ENCODE assay signal across 12 cellular contexts in the genomic region with DNA sequence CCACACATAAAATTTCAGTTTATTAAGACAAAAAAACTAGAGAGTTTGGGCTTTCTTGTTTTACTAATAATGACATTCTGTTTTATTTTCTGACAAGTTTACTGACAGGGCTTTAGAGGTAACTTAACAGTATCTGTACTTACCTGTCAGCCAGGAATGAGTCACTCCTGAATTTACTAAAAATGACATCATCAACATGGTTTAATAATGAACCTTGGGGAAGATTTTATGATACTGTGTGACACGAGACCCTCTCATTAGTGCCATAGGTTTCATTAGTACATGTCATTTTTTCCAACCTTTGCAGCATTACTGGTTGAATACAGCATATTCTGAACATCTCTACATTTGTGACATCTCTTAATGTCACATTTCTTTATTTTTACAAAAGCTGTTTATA.
DNase-seq lines count a peak whose midpoint lies in the region; ATAC-seq and TF ChIP-seq lines count a peak whose summit lies in the region.
"Had no signal": no experiment of that assay in that cellular context is flagged by ENCODE, and none has a peak within 500 bp of the region (broad histone marks: within the 10 kb centered on the region; RNA-seq: fewer than 3 reads in every experiment).

No MANE protein-coding gene starts in this region.

- peak; percentile 39 for ATAC-seq in activated CD8-positive, alpha-beta T cell treated with anti-CD3 and anti-CD28 coated beads for 36 hours
- ATAC-seq in activated CD8-positive, alpha-beta T cell treated with anti-CD3 and anti-CD28 coated beads, Interleukin-2, amount 10 ng/mL, durations not matched to agents 7 days and 5 days, result no peak
- peak; percentile 63 for ATAC-seq in HG02884 (IDR thresholded peaks at IDR 0.05; ENCODE audit: unreplicated experiment)
- ATAC-seq in stimulated activated naive CD8-positive, alpha-beta T cell treated with anti-CD3 and anti-CD28 coated beads, Interleukin-15, Interleukin-2, amounts not matched to agents 100 U/mL and 50 U/mL, for 24 hours, result peak; percentile 40
- ATAC-seq: naive thymus-derived CD8-positive, alpha-beta T cell had no signal

- no peak overlapping the region for H3K4me3 Mint-ChIP-seq in activated CD8-positive, alpha-beta T cell treated with anti-CD3 and anti-CD28 coated beads for 36 hours
- no peak overlapping the region for H3K4me3 Mint-ChIP-seq in activated CD8-positive, alpha-beta T cell treated with anti-CD3 and anti-CD28 coated beads, Interleukin-2, amount 10 ng/mL, durations not matched to agents 7 days and 5 days
- H3K4me3 Mint-ChIP-seq in CD8-positive, alpha-beta memory T cell, result no peak overlapping the region
- H3K4me3 Mint-ChIP-seq: naive thymus-derived CD8-positive, alpha-beta T cell had no signal

- no peak overlapping the region for H3K27ac ChIP-seq in RWPE1
- H3K27ac ChIP-seq in CD8-positive, alpha-beta memory T cell (ENCODE audit: low read depth, low read length), result no peak overlapping the region
- H3K27ac ChIP-seq: adrenal gland had no signal

- intact Hi-C loops in activated CD8-positive, alpha-beta T cell treated with anti-CD3 and anti-CD28 coated beads for 36 hours (cut with micrococcal nuclease), result no loop called here
- intact Hi-C loops in posterior cingulate gyrus (cut with DNase I), result no loop called here

- H3K27me3 Mint-ChIP-seq in activated CD8-positive, alpha-beta T cell treated with anti-CD3 and anti-CD28 coated beads for 36 hours, result no peaks in the 10 kb centered on the region
- H3K27me3 Mint-ChIP-seq in activated CD8-positive, alpha-beta T cell treated with anti-CD3 and anti-CD28 coated beads, Interleukin-2, amount 10 ng/mL, durations not matched to agents 7 days and 5 days (ENCODE audit: low read depth), result no peaks in the 10 kb centered on the region
- H3K27me3 Mint-ChIP-seq in CD8-positive, alpha-beta memory T cell, result no peaks in the 10 kb centered on the region
- H3K27me3 Mint-ChIP-seq: naive thymus-derived CD8-positive, alpha-beta T cell had no signal

- no peaks in the 10 kb centered on the region for H3K36me3 Mint-ChIP-seq in activated CD8-positive, alpha-beta T cell treated with anti-CD3 and anti-CD28 coated beads for 36 hours (ENCODE audit: low read depth)
- H3K36me3 Mint-ChIP-seq in activated CD8-positive, alpha-beta T cell treated with anti-CD3 and anti-CD28 coated beads, Interleukin-2, amount 10 ng/mL, durations not matched to agents 7 days and 5 days (ENCODE audit: low read depth), result no peaks in the 10 kb centered on the region
- H3K36me3 Mint-ChIP-seq in CD8-positive, alpha-beta memory T cell, result no peaks in the 10 kb centered on the region
- H3K36me3 Mint-ChIP-seq: naive thymus-derived CD8-positive, alpha-beta T cell had no signal

- H3K27ac Mint-ChIP-seq in activated CD8-positive, alpha-beta T cell treated with anti-CD3 and anti-CD28 coated beads for 36 hours, result no peak overlapping the region
- H3K27ac Mint-ChIP-seq in activated CD8-positive, alpha-beta T cell treated with anti-CD3 and anti-CD28 coated beads, Interleukin-2, amount 10 ng/mL, durations not matched to agents 7 days and 5 days, result no peak overlapping the region
- no peak overlapping the region for H3K27ac Mint-ChIP-seq in CD8-positive, alpha-beta memory T cell
- H3K27ac Mint-ChIP-seq: naive thymus-derived CD8-positive, alpha-beta T cell had no signal

- peaks cover 8% of the 10 kb centered on the region for H3K9me3 Mint-ChIP-seq in activated CD8-positive, alpha-beta T cell treated with anti-CD3 and anti-CD28 coated beads for 36 hours
- H3K9me3 Mint-ChIP-seq in activated CD8-positive, alpha-beta T cell treated with anti-CD3 and anti-CD28 coated beads, Interleukin-2, amount 10 ng/mL, durations not matched to agents 7 days and 5 days (ENCODE audit: insufficient read depth), result no peaks in the 10 kb centered on the region
- H3K9me3 Mint-ChIP-seq in CD8-positive, alpha-beta memory T cell, result peaks cover 0 to 16% (median 2%) of the 10 kb centered on the region in 5 donors

- H3K36me3 ChIP-seq in CD8-positive, alpha-beta memory T cell (ENCODE audit: insufficient read depth, low read length), result no peaks in the 10 kb centered on the region
- H3K36me3 ChIP-seq: adrenal gland had no signal

- POLR2A ChIA-PET in activated CD8-positive, alpha-beta T cell treated with anti-CD3 and anti-CD28 coated beads for 36 hours (lab: Charles Lee), result no interaction called here
- POLR2A ChIA-PET in activated CD8-positive, alpha-beta T cell treated with anti-CD3 and anti-CD28 coated beads, Interleukin-2, amount 10 ng/mL, durations not matched to agents 7 days and 5 days (lab: Charles Lee), result no interaction called here
- POLR2A ChIA-PET in RWPE1 (lab: Yijun Ruan, JAX; ENCODE audit: low non-redundant PET), result no interaction called here
- POLR2A ChIA-PET in CD8-positive, alpha-beta memory T cell (lab: Charles Lee), result no interaction called here

- no peaks in the 10 kb centered on the region for H3K27me3 ChIP-seq in CD8-positive, alpha-beta memory T cell (ENCODE audit: insufficient read depth, low read length, poor library complexity, severe bottlenecking)
- H3K27me3 ChIP-seq: adrenal gland had no signal

- DNase-seq in activated CD8-positive, alpha-beta T cell treated with anti-CD3 and anti-CD28 coated beads for 36 hours, result no peak
- no peak for DNase-seq in activated CD8-positive, alpha-beta T cell treated with anti-CD3 and anti-CD28 coated beads, Interleukin-2, amount 10 ng/mL, durations not matched to agents 7 days and 5 days
- DNase-seq in RWPE1 (ENCODE audit: low spot score) (peak; percentile 23), pons (ENCODE audit: low spot score) (no peak), posterior cingulate gyrus (no peak)
- DNase-seq in stimulated activated naive CD8-positive, alpha-beta T cell treated with anti-CD3 and anti-CD28 coated beads, Interleukin-15, Interleukin-2, amounts not matched to agents 100 U/mL and 50 U/mL, for 24 hours, result no peak
- no peak for DNase-seq in CD8-positive, alpha-beta memory T cell
- DNase-seq: adrenal gland; KBM-7; naive thymus-derived CD8-positive, alpha-beta T cell; NCI-H526 had no signal

- no peaks in the 10 kb centered on the region for H3K4me1 ChIP-seq in CD8-positive, alpha-beta memory T cell (ENCODE audit: insufficient read depth, low read length)
- H3K4me1 ChIP-seq: adrenal gland had no signal

- H3K4me1 Mint-ChIP-seq in activated CD8-positive, alpha-beta T cell treated with anti-CD3 and anti-CD28 coated beads for 36 hours (ENCODE audit: low read depth), result peaks cover 3% of the 10 kb centered on the region
- H3K4me1 Mint-ChIP-seq in activated CD8-positive, alpha-beta T cell treated with anti-CD3 and anti-CD28 coated beads, Interleukin-2, amount 10 ng/mL, durations not matched to agents 7 days and 5 days (ENCODE audit: low read depth), result no peaks in the 10 kb centered on the region
- H3K4me1 Mint-ChIP-seq in CD8-positive, alpha-beta memory T cell, result no peaks in the 10 kb centered on the region
- H3K4me1 Mint-ChIP-seq: naive thymus-derived CD8-positive, alpha-beta T cell had no signal

- H3K9me3 ChIP-seq in CD8-positive, alpha-beta memory T cell (ENCODE audit: low read length), result no peaks in the 10 kb centered on the region
- H3K9me3 ChIP-seq: adrenal gland had no signal

- CTCF ChIA-PET in activated CD8-positive, alpha-beta T cell treated with anti-CD3 and anti-CD28 coated beads for 36 hours (lab: Charles Lee), result no interaction called here
- CTCF ChIA-PET in activated CD8-positive, alpha-beta T cell treated with anti-CD3 and anti-CD28 coated beads, Interleukin-2, amount 10 ng/mL, durations not matched to agents 7 days and 5 days (lab: Charles Lee), result no interaction called here
- CTCF ChIA-PET in RWPE1 (lab: Yijun Ruan, JAX), result no interaction called here
- CTCF ChIA-PET in CD8-positive, alpha-beta memory T cell (lab: Charles Lee), result no interaction called here

- TF ChIP-seq CTCF in activated CD8-positive, alpha-beta T cell treated with anti-CD3 and anti-CD28 coated beads for 36 hours (IDR thresholded peaks at IDR 0.05), result no peak
- TF ChIP-seq CTCF in RWPE1 (conservative IDR thresholded peaks at IDR 0.05; ENCODE audit: low read depth), result no peak

- no peak overlapping the region for H3K4me3 ChIP-seq in CD8-positive, alpha-beta memory T cell (ENCODE audit: low read length)
- H3K4me3 ChIP-seq: adrenal gland had no signal
